15 cellular contexts compared by ENCODE assay signal in genomic region chrX:118964252-118964651, GRCh38. TPM values are rescaled to one million over a fixed set of nuclear protein-coding genes. Genes with fewer than 3 reads are reported as not detected.
DNase-seq lines count a peak whose midpoint lies in the region; ATAC-seq, FAIRE-seq and TF ChIP-seq lines count a peak whose summit lies in the region.
"Had no signal": no experiment of that assay in that cellular context is flagged by ENCODE, and none has a peak within 500 bp of the region (broad histone marks: within the 10 kb centered on the region; RNA-seq: fewer than 3 reads in every experiment).

No MANE protein-coding gene starts in this region.

- H3K36me3 Mint-ChIP-seq in activated T-helper 17 cell treated with anti-CD3 and anti-CD28 coated beads, Interleukin-2, amount 50 U/mL, for 72 hours (ENCODE audit: low read depth): no peaks in the 10 kb centered on the region
- H3K36me3 Mint-ChIP-seq in CD14-positive monocyte: no peaks in the 10 kb centered on the region

- peak overlapping the region in 9 of 11 experiments; percentile 18 to 68 (median 46); a peak in 15 of 22 replicates for H3K4me2 ChIP-seq in BLaER1 treated with 17β-estradiol and CSF1 and Interleukin-3, amounts not matched to agents 10 nM and 100 nM
- H3K4me2 ChIP-seq: GM23338 had no signal

- H3K9ac ChIP-seq in BLaER1 treated with 17β-estradiol and CSF1 and Interleukin-3, amounts not matched to agents 10 nM and 100 nM: no peak overlapping the region

- H3K27me3 Mint-ChIP-seq in activated T-helper 17 cell treated with anti-CD3 and anti-CD28 coated beads, Interleukin-2, amount 50 U/mL, for 72 hours: no peaks in the 10 kb centered on the region
- H3K27me3 Mint-ChIP-seq in CD14-positive monocyte (ENCODE audit: low read depth in 3 of 3): peaks cover 2 to 14% (median 8%) of the 10 kb centered on the region in 3 donors

- no peaks in the 10 kb centered on the region for H4K20me1 ChIP-seq in BLaER1 treated with 17β-estradiol and CSF1 and Interleukin-3, amounts not matched to agents 10 nM and 100 nM

- no peaks in the 10 kb centered on the region for H3K9me3 Mint-ChIP-seq in activated T-helper 17 cell treated with anti-CD3 and anti-CD28 coated beads, Interleukin-2, amount 50 U/mL, for 72 hours
- peaks cover 0 to 10% (median 6%) of the 10 kb centered on the region in 7 donors for H3K9me3 Mint-ChIP-seq in CD14-positive monocyte
- H3K9me3 Mint-ChIP-seq: CD4-positive, alpha-beta T cell; GM23338 had no signal

- H3K27me3 ChIP-seq in BLaER1 treated with 17β-estradiol and CSF1 and Interleukin-3, amounts not matched to agents 10 nM and 100 nM: no peaks in the 10 kb centered on the region
- H3K27me3 ChIP-seq in left lung (no peaks in the 10 kb centered on the region), small intestine (ENCODE audit: control insufficient read depth in 2 of 2, insufficient read depth in 2 of 2, low read length in 2 of 2) (no peaks in the 10 kb centered on the region)

- 46 to 47% (median 47%) methylated on average over 2 of the region's 2 CpGs for WGBS in small intestine, 3 donors

- intact Hi-C loops in left lung (cut with DNase I): no loop called here
- intact Hi-C loops in CD14-positive monocyte (cut with micrococcal nuclease): no loop called here

- peak; percentile 94 for FAIRE-seq in small intestine (lab: Jason Lieb, UNC)
- FAIRE-seq: GM12878 had no signal

- no peaks in the 10 kb centered on the region for H3K9me3 ChIP-seq in BLaER1 treated with 17β-estradiol and CSF1 and Interleukin-3, amounts not matched to agents 10 nM and 100 nM (replicated peaks in 1 of 11)
- H3K9me3 ChIP-seq in left lung (no peaks in the 10 kb centered on the region), small intestine (ENCODE audit: control insufficient read depth, low read depth) (no peaks in the 10 kb centered on the region)

- peak; percentile 12 for ATAC-seq in activated T-helper 17 cell treated with anti-CD3 and anti-CD28 coated beads, Interleukin-2, amount 50 U/mL, for 72 hours (replicated peaks)
- ATAC-seq in left lung: peak; percentile 23
- ATAC-seq: GM12878, GM23338 had no signal

- H3K4me3 Mint-ChIP-seq in activated T-helper 17 cell treated with anti-CD3 and anti-CD28 coated beads, Interleukin-2, amount 50 U/mL, for 72 hours: no peak overlapping the region
- H3K4me3 Mint-ChIP-seq in CD14-positive monocyte: no peak overlapping the region
- H3K4me3 Mint-ChIP-seq: CD4-positive, alpha-beta T cell; GM23338; H9 had no signal

- H3K27ac Mint-ChIP-seq in activated T-helper 17 cell treated with anti-CD3 and anti-CD28 coated beads, Interleukin-2, amount 50 U/mL, for 72 hours: no peak overlapping the region
- H3K27ac Mint-ChIP-seq in CD14-positive monocyte: no peak overlapping the region
- H3K27ac Mint-ChIP-seq: CD4-positive, alpha-beta T cell; GM23338; H9 had no signal

- no peak overlapping the region for H3K4me3 ChIP-seq in BLaER1 treated with 17β-estradiol and CSF1 and Interleukin-3, amounts not matched to agents 10 nM and 100 nM
- H3K4me3 ChIP-seq in left lung: no peak overlapping the region
- H3K4me3 ChIP-seq in small intestine (ENCODE audit: low read depth in 1 of 2, low read length in 2 of 2): no peak overlapping the region
- H3K4me3 ChIP-seq: GM12878, GM23338 had no signal

- no peak overlapping the region for H3K27ac ChIP-seq in BLaER1 treated with 17β-estradiol and CSF1 and Interleukin-3, amounts not matched to agents 10 nM and 100 nM
- H3K27ac ChIP-seq in left lung (no peak overlapping the region), small intestine (ENCODE audit: low read depth in 1 of 2, low read length in 1 of 2) (no peak overlapping the region)

- no peaks in the 10 kb centered on the region for H3K36me3 ChIP-seq in BLaER1 treated with 17β-estradiol and CSF1 and Interleukin-3, amounts not matched to agents 10 nM and 100 nM
- no peaks in the 10 kb centered on the region for H3K36me3 ChIP-seq in left lung
- no peaks in the 10 kb centered on the region for H3K36me3 ChIP-seq in small intestine (ENCODE audit: control insufficient read depth in 2 of 2, insufficient read depth in 2 of 2, low read length in 2 of 2)

- DNase-seq in left lung (no peak), small intestine (peak; percentile 72), cortex of kidney (lab: John Stamatoyannopoulos, UW) (no peak), CD14-positive monocyte (ENCODE audit: low spot score) (no peak)
- DNase-seq in stimulated activated CD4-positive, alpha-beta T cell treated with anti-CD3 and anti-CD28 coated beads, Interleukin-4, amount 100 ng/mL, for 4 hours: no peak
- DNase-seq: CD4-positive, alpha-beta T cell; DMS79; H9; KBM-7 had no signal

- TF ChIP-seq CTCF in left lung (IDR thresholded peaks at IDR 0.05) (no peak), CD14-positive monocyte (IDR thresholded peaks at IDR 0.05) (no peak)

- no peaks in the 10 kb centered on the region for H3K4me1 Mint-ChIP-seq in activated T-helper 17 cell treated with anti-CD3 and anti-CD28 coated beads, Interleukin-2, amount 50 U/mL, for 72 hours
- no peaks in the 10 kb centered on the region for H3K4me1 Mint-ChIP-seq in CD14-positive monocyte
- H3K4me1 Mint-ChIP-seq: GM23338 had no signal

- peaks cover 7 to 34% (median 24%) of the 10 kb centered on the region in 10 experiments; a peak in 18 of 20 replicates for H3K4me1 ChIP-seq in BLaER1 treated with 17β-estradiol and CSF1 and Interleukin-3, amounts not matched to agents 10 nM and 100 nM
- H3K4me1 ChIP-seq in left lung: no peaks in the 10 kb centered on the region
- H3K4me1 ChIP-seq in small intestine (ENCODE audit: control insufficient read depth in 2 of 2, insufficient read depth in 1 of 2, low read depth in 1 of 2, low read length in 1 of 2): no peaks in the 10 kb centered on the region

RNA-seq across cellular contexts. Expression of gene LONRF3, which starts 10.2 kb away (rescaled TPM):
- 1 to 10 TPM; 3.7 to 7.6 TPM for total RNA-seq in activated T-helper 17 cell treated with anti-CD3 and anti-CD28 coated beads, Interleukin-2, amount 50 U/mL, for 72 hours
- 10 to 100 TPM; 14.4 to 23.0 TPM for total RNA-seq in left lung
- 1 to 10 TPM; 2.0 to 3.4 (median 2.2) TPM for polyA plus RNA-seq in small intestine
- polyA plus RNA-seq in CD14-positive monocyte: 1 to 10 TPM; 1.2 to 1.6 TPM
- total RNA-seq: G401 had no signal
- polyA plus RNA-seq: BJ, GM23338 had no signal
